Comparison of ENCODE assay signal across 1 cellular context in genomic region chr5:80407735-80408474, GRCh38.
TF ChIP-seq lines count a peak whose summit lies in the region.

Gene ZFYVE16, plus strand, starts transcription at chr5:80408064. Its CDS starts 26,084 bp downstream, at chr5:80434148.

TF ChIP-seq in GM12878, 131 proteins besides CTCF, POLR2A, EP300 and RAD21 (continued from another document and continues in another):
- TF ChIP-seq RAD51 (IDR thresholded peaks at IDR 0.05) (no peak), SUPT20H (IDR thresholded peaks at IDR 0.05; ENCODE audit: borderline replicate concordance, control insufficient read depth, low read depth, low read length) (no peak), ZBTB40 (IDR thresholded peaks at IDR 0.05; ENCODE audit: borderline replicate concordance) (peak; percentile 57; the same call in 1 of the 2 replicates), SREBF2 (IDR thresholded peaks at IDR 0.05; ENCODE audit: low read length) (no peak), CBX3 (IDR thresholded peaks at IDR 0.05; ENCODE audit: borderline replicate concordance, low read depth) (no peak), YBX1 (IDR thresholded peaks at IDR 0.05) (no peak), JUNB (IDR thresholded peaks at IDR 0.05) (no peak), RFX5 (IDR thresholded peaks at IDR 0.05; ENCODE audit: low read depth, low read length) (no peak), ATF2 (IDR thresholded peaks at IDR 0.05; ENCODE audit: low read length) (no peak), EGR1 (IDR thresholded peaks at IDR 0.05; ENCODE audit: borderline replicate concordance in 1 of 2, low read depth in 2 of 2, low read length in 2 of 2) (no peak), ASH2L (IDR thresholded peaks at IDR 0.05; ENCODE audit: borderline replicate concordance, low read depth) (no peak; the same call in 1 of the 2 replicates), NKRF (conservative IDR thresholded peaks at IDR 0.05) (no peak; the same call in 1 of the 2 replicates), CREB1 (IDR thresholded peaks at IDR 0.05; ENCODE audit: low read depth) (peak; percentile 44; the same call in 1 of the 2 replicates), IKZF1 (conservative IDR thresholded peaks at IDR 0.05) (peak; percentile 90), FOXM1 (IDR thresholded peaks at IDR 0.05; ENCODE audit: low read depth, low read length) (no peak), MXI1 (IDR thresholded peaks at IDR 0.05; ENCODE audit: low read depth, low read length) (no peak), NRF1 (conservative IDR thresholded peaks at IDR 0.05; ENCODE audit: low read depth, low read length) (peak; percentile 82), ZBTB4 (CRISPR knock-in tag; IDR thresholded peaks at IDR 0.05) (no peak), PBX3 (IDR thresholded peaks at IDR 0.05; ENCODE audit: insufficient replicate concordance, low read depth, low read length) (no peak), WRNIP1 (IDR thresholded peaks at IDR 0.05; ENCODE audit: borderline replicate concordance, low read depth, low read length) (no peak), SP1 (IDR thresholded peaks at IDR 0.05; ENCODE audit: low read depth, low read length) (no peak), E2F4 (IDR thresholded peaks at IDR 0.05; ENCODE audit: low read depth, low read length) (no peak), CUX1 (IDR thresholded peaks at IDR 0.05; ENCODE audit: insufficient replicate concordance, low read depth, low read length) (no peak), ESRRA (IDR thresholded peaks at IDR 0.05; ENCODE audit: low read length) (no peak), ZNF274 (IDR thresholded peaks at IDR 0.05; ENCODE audit: insufficient read depth, insufficient read length) (no peak), ETV6 (conservative IDR thresholded peaks at IDR 0.05 in 1 of 2, IDR thresholded peaks at IDR 0.05 in 1 of 2; ENCODE audit: borderline replicate concordance in 1 of 2, low read depth in 1 of 2) (no peak), TCF12 (IDR thresholded peaks at IDR 0.05; ENCODE audit: low read depth, low read length) (no peak), EED (IDR thresholded peaks at IDR 0.05; ENCODE audit: low read depth) (peak; percentile 78; the same call in 1 of the 2 replicates), RUNX3 (IDR thresholded peaks at IDR 0.05; ENCODE audit: low read length) (peak; percentile 14; the same call in 1 of the 2 replicates), CHD1 (IDR thresholded peaks at IDR 0.05; ENCODE audit: low read depth, low read length) (no peak), ZSCAN29 (IDR thresholded peaks at IDR 0.05) (no peak), HDAC6 (IDR thresholded peaks at IDR 0.05; ENCODE audit: unreplicated experiment) (no peak), RB1 (IDR thresholded peaks at IDR 0.05; ENCODE audit: borderline replicate concordance) (0 out of 2 replicates have a peak, but pooled peaks have one; percentile 57), ELK1 (IDR thresholded peaks at IDR 0.05; ENCODE audit: low read depth, low read length) (peak; percentile 91), SIN3A (IDR thresholded peaks at IDR 0.05; ENCODE audit: low read depth, low read length) (no peak), HSF1 (IDR thresholded peaks at IDR 0.05; ENCODE audit: low read depth, low read length) (no peak), SRF (IDR thresholded peaks at IDR 0.05; ENCODE audit: low read depth in 2 of 2, low read length in 2 of 2) (no peak; a peak in 1 of 4 replicates), POLR2AphosphoS2 (IDR thresholded peaks at IDR 0.05; ENCODE audit: low read depth, low read length) (peak; percentile 50; the same call in 1 of the 2 replicates), MTA2 (IDR thresholded peaks at IDR 0.05; ENCODE audit: low read depth) (no peak), SREBF1 (IDR thresholded peaks at IDR 0.05; ENCODE audit: low read length) (no peak)
